In the genomic region with DNA sequence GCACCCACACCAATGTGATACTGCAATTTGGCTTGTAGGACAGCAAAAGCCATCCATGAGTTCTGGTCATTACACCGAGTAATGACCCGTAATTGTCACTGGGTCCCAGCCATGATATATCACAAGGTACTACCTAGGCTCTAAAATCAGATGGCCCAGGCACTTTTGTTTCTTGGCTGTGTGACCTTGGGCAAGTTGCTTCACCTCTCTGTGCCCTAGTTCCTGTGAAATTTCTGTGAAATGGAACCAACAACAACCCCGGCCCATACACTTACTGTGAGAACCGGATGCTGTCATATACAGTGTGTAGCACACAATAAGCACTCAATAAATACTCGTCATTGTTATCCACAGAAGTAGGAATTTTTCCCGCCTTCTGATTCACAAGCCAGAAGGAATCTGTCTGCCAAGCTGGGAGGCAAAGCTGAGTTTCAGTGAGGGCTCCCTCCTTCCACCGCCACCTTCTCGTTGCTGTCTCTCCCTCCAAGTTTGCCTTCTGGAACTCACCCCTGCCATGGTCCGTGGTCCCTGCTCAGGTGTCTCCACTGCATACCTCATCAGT, we compare ENCODE assay signal across 2 cellular contexts.
TF ChIP-seq lines count a peak whose summit lies in the region.

No MANE protein-coding gene starts in this region.

TF ChIP-seq in A549, 52 proteins besides CTCF, POLR2A, EP300 and RAD21:
- no peak for TF ChIP-seq CHD2 (IDR thresholded peaks at IDR 0.05; ENCODE audit: low read length, partially characterized antibody)
- TF ChIP-seq ZFP36 (IDR thresholded peaks at IDR 0.05; ENCODE audit: borderline replicate concordance, partially characterized antibody) = peak; percentile 87

TF ChIP-seq in IMR-90, 13 proteins besides CTCF, POLR2A, EP300 and RAD21:
- no peak for TF ChIP-seq ELK1 (IDR thresholded peaks at IDR 0.05; ENCODE audit: borderline replicate concordance, low read depth, low read length)
- no peak for TF ChIP-seq RFX5 (IDR thresholded peaks at IDR 0.05; ENCODE audit: low read depth, low read length)
- no peak for TF ChIP-seq SMC3 (IDR thresholded peaks at IDR 0.05; ENCODE audit: low read depth, low read length)
- no peak for TF ChIP-seq CEBPB (IDR thresholded peaks at IDR 0.05; ENCODE audit: low read depth, low read length)
- no peak for TF ChIP-seq BHLHE40 (IDR thresholded peaks at IDR 0.05; ENCODE audit: low read depth, low read length)
